7 cellular contexts compared by ENCODE assay signal in genomic region chr1:203480525-203481084, GRCh38. TPM values are rescaled to one million over a fixed set of nuclear protein-coding genes. Genes with fewer than 3 reads are reported as not detected.
DNase-seq lines count a peak whose midpoint lies in the region; ATAC-seq and TF ChIP-seq lines count a peak whose summit lies in the region.

No MANE protein-coding gene starts in this region.

- POLR2A ChIA-PET in HEK293 (lab: Yijun Ruan, JAX) = interaction anchor here (0.8 kb wide), 1 partner anchor 138 kb away, joined by 3 read pairs; no protein-coding TSS in a partner anchor

- H3K9me3 ChIP-seq in HEK293 (ENCODE audit: control insufficient read depth, insufficient read depth, low read depth, low read length) (no peaks in the 10 kb centered on the region), psoas muscle (no peaks in the 10 kb centered on the region)

- peaks cover 0 to 5% (median 4%) of the 10 kb centered on the region in 3 donors for H3K27me3 ChIP-seq in psoas muscle (ENCODE audit: insufficient read depth in 3 of 3, low read length in 2 of 3)

- DNase-seq in NCI-H510A treated with DMSO at 0.1 percent for 48 hours (lab: John Stamatoyannopoulos, UW) = peak; percentile 88
- DNase-seq in activated T-cell treated with anti-CD3 and anti-CD28 coated beads for 24 hours (ENCODE audit: low read depth) = peak; percentile 23
- DNase-seq in fibroblast of peridontal ligament (ENCODE audit: extremely low read depth) = peak; percentile 95
- peak; percentile 52 to 76 for DNase-seq in psoas muscle
- no peak for DNase-seq in superior temporal gyrus (ENCODE audit: extremely low spot score)

- H3K27ac ChIP-seq in HEK293 (ENCODE audit: extremely low read depth, low read depth, low read length) = no peak overlapping the region
- peak overlapping the region; percentile 46 for H3K27ac ChIP-seq in psoas muscle

- H3K4me1 ChIP-seq in HEK293 (ENCODE audit: control insufficient read depth, insufficient read depth, low read length) = no peaks in the 10 kb centered on the region; the same call in 1 of the 2 replicates
- H3K4me1 ChIP-seq in psoas muscle = no peaks in the 10 kb centered on the region

- no peaks in the 10 kb centered on the region for H3K36me3 ChIP-seq in HEK293 (ENCODE audit: control insufficient read depth in 2 of 2, insufficient read depth in 1 of 2, low read length in 2 of 2)
- no peaks in the 10 kb centered on the region for H3K36me3 ChIP-seq in psoas muscle (ENCODE audit: insufficient read depth in 1 of 2, low read depth in 1 of 2)

- H3K4me3 ChIP-seq in HEK293 (ENCODE audit: low read depth, low read length) (no peak overlapping the region), psoas muscle (no peak overlapping the region)

- no peak for TF ChIP-seq CTCF in HEK293 (tag by site-specific recombination; IDR thresholded peaks at IDR 0.05)
- TF ChIP-seq CTCF in psoas muscle (IDR thresholded peaks at IDR 0.05) = no peak

- ATAC-seq in psoas muscle (peak in 3 of 4 donors; percentile 47 to 57 (median 55)), HG03460 (IDR thresholded peaks at IDR 0.05; ENCODE audit: unreplicated experiment) (no peak)

- intact Hi-C loops in psoas muscle (cut with DNase I) = no loop called here

- CTCF ChIA-PET in HEK293 (lab: Yijun Ruan, JAX) = interaction anchor here (0.6 to 1.9 kb wide), 4 partner anchors 138 to 213 kb away, joined by 3 to 5 read pairs (median 4); no protein-coding TSS in a partner anchor

- WGBS in psoas muscle, 3 donors = 25 to 39% (median 35%) methylated on average over 6 of the region's 6 CpGs

TF ChIP-seq in HEK293, 187 proteins besides CTCF, POLR2A, EP300 and RAD21 (continues in another document):
- TF ChIP-seq ZNF544 (tag by site-specific recombination; IDR thresholded peaks at IDR 0.05) (peak; percentile 90), ZNF660 (tag by site-specific recombination; IDR thresholded peaks at IDR 0.05) (peak; percentile 96), ZNF521 (tag by site-specific recombination; IDR thresholded peaks at IDR 0.05) (no peak), RBAK (tag by site-specific recombination; IDR thresholded peaks at IDR 0.05) (no peak), BCL6B (tag by site-specific recombination; IDR thresholded peaks at IDR 0.05) (peak; percentile 71), ZNF398 (tag by site-specific recombination; IDR thresholded peaks at IDR 0.05) (peak; percentile 32; the same call in 1 of the 2 replicates), ZBTB26 (tag by site-specific recombination; optimal IDR thresholded peaks at IDR 0.05) (peak; percentile 9), ZNF184 (tag by site-specific recombination; IDR thresholded peaks at IDR 0.05) (peak; percentile 79; the same call in 1 of the 2 replicates), ZNF571 (tag by site-specific recombination; IDR thresholded peaks at IDR 0.05) (0 out of 2 replicates have a peak, but pooled peaks have one; percentile 53), ZBTB49 (tag by site-specific recombination; IDR thresholded peaks at IDR 0.05; ENCODE audit: low read depth) (no peak), ZNF76 (tag by site-specific recombination; IDR thresholded peaks at IDR 0.05; ENCODE audit: borderline replicate concordance, low read depth) (no peak), ZNF37A (tag by site-specific recombination; IDR thresholded peaks at IDR 0.05) (peak; percentile 57; the same call in 1 of the 2 replicates), SP7 (tag by site-specific recombination; IDR thresholded peaks at IDR 0.05) (peak; percentile 47; the same call in 1 of the 2 replicates), ZNF112 (tag by site-specific recombination; IDR thresholded peaks at IDR 0.05) (peak; percentile 78), KLF1 (tag by site-specific recombination; IDR thresholded peaks at IDR 0.05) (peak; percentile 69), ZNF596 (tag by site-specific recombination; IDR thresholded peaks at IDR 0.05) (no peak), ZBTB44 (tag by site-specific recombination; IDR thresholded peaks at IDR 0.05) (peak; percentile 70; the same call in 1 of the 2 replicates), ZNF776 (tag by site-specific recombination; IDR thresholded peaks at IDR 0.05; ENCODE audit: borderline replicate concordance) (peak; percentile 55; the same call in 1 of the 2 replicates), ZNF600 (tag by site-specific recombination; IDR thresholded peaks at IDR 0.05) (peak; percentile 33; the same call in 1 of the 2 replicates), KLF9 (tag by site-specific recombination; IDR thresholded peaks at IDR 0.05; ENCODE audit: low read depth) (peak; percentile 56; the same call in 1 of the 2 replicates), ZIC2 (tag by site-specific recombination; IDR thresholded peaks at IDR 0.05) (peak; percentile 83), ZNF677 (tag by site-specific recombination; IDR thresholded peaks at IDR 0.05) (peak; percentile 56; the same call in 1 of the 2 replicates), ZFP3 (tag by site-specific recombination; IDR thresholded peaks at IDR 0.05; ENCODE audit: low read depth) (no peak), ZBTB48 (tag by site-specific recombination; IDR thresholded peaks at IDR 0.05) (0 out of 2 replicates have a peak, but pooled peaks have one; percentile 37), ZNF626 (tag by site-specific recombination; IDR thresholded peaks at IDR 0.05) (no peak), ZNF350 (tag by site-specific recombination; IDR thresholded peaks at IDR 0.05) (peak; percentile 63; the same call in 1 of the 2 replicates), ZBTB17 (tag by site-specific recombination; IDR thresholded peaks at IDR 0.05) (peak; percentile 54)

RNA-seq across cellular contexts. Expression of gene PRELP, which starts 5.0 kb away (rescaled TPM):
- total RNA-seq in psoas muscle = 10 to 100 TPM in 1 of 4 donors, 1 to 10 TPM in 3; 3.0 to 20.6 (median 6.3) TPM
- 1 to 10 TPM; 5.4 to 7.1 (median 6.6) TPM for polyA plus RNA-seq in psoas muscle

RNA-seq across cellular contexts. Expression of gene OPTC, which starts 13.3 kb away (rescaled TPM):
- total RNA-seq in psoas muscle = not detected
- not detected for polyA plus RNA-seq in psoas muscle
